Comparison of ENCODE assay signal across 17 cellular contexts in the genomic region with DNA sequence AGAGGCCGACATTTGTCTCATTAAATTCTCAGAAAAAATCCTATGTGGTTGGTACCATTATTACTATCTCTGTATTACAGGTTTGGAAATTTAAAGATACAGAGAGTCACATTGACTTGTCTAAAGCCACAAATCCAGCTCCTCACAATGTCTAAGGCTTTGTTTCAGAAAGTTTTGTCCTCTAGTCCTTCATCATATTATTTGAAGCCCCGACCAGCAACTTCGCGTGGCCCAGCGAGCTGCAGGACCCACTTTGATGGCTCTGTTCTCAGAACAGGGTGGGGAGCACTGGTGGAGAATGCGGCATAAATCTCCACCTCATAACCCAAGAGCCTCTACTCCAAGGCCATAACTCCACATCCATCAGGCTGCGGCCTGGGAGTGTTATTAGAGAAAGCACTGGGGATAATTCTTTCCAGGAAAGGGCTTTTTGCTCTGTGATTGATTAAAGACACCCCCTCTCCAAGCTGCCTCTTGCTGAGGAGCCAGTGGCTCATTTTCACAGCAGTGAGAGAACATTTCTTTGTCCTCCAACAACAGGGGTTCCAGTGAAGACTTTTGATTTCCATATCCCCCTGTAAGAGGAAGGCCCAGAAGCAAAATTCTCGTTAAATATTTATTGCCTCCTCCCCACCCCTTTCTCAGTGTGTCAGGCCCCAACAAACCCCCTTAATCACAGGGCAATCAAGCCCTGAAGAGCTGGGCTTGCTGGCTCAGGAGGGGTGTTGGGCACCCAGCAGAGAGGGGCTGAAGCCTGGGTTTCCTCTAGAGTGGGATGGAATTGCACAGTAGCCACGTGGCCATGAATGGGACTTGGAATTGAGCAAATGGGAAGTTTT.
DNase-seq lines count a peak whose midpoint lies in the region; ATAC-seq and TF ChIP-seq lines count a peak whose summit lies in the region.
"Had no signal": no experiment of that assay in that cellular context is flagged by ENCODE, and none has a peak within 500 bp of the region (broad histone marks: within the 10 kb centered on the region; RNA-seq: fewer than 3 reads in every experiment).

No MANE protein-coding gene starts in this region.

- H3K36me3 ChIP-seq in iPS-20b (ENCODE audit: insufficient read depth, low read depth, low read length): 0 out of 2 replicates have a peak, but pooled peaks cover under 1% of the 10 kb centered on the region
- no peaks in the 10 kb centered on the region for H3K36me3 ChIP-seq in neuronal stem cell (replicated peaks in 1 of 2; ENCODE audit: control insufficient read depth in 2 of 2, insufficient read depth in 2 of 2, low read length in 2 of 2)
- H3K36me3 ChIP-seq in Caco-2 (ENCODE audit: control insufficient read depth, insufficient read depth, low read length): no peaks in the 10 kb centered on the region
- H3K36me3 ChIP-seq: Peyer's patch had no signal

- no CpG with 5 or more reads among the region's 9 CpGs for WGBS in H9 (ENCODE audit: extremely low coverage, insufficient read length, low lambda C conversion rate)
- WGBS in neuronal stem cell (ENCODE audit: extremely low coverage in 2 of 2, insufficient read length in 2 of 2, insufficient replicate concordance in 1 of 2), 2 donors: no CpG with 5 or more reads among the region's 9 CpGs

- peak overlapping the region; percentile 86 to 87 for H3K4me3 Mint-ChIP-seq in H9
- H3K4me3 Mint-ChIP-seq in WTC11: peak overlapping the region; percentile 97
- H3K4me3 Mint-ChIP-seq in Caco-2 (ENCODE audit: unreplicated experiment): no peak overlapping the region

- H4K91ac ChIP-seq in H9 (ENCODE audit: insufficient read length, low read depth, low read length): no peak overlapping the region
- H4K91ac ChIP-seq in neuronal stem cell (ENCODE audit: low read depth, low read length, poor library complexity): no peak overlapping the region

- H3K23me2 ChIP-seq in H9 (ENCODE audit: insufficient read length, low read depth, low read length, poor library complexity, severe bottlenecking): no peaks in the 10 kb centered on the region

- H3K23ac ChIP-seq in H9 (ENCODE audit: insufficient read length, low read depth, low read length) (no peak overlapping the region), neuronal stem cell (ENCODE audit: low read depth, low read length, poor library complexity) (no peak overlapping the region)

- H3K4me1 ChIP-seq in H9 (ENCODE audit: insufficient read depth, low read length) (peaks cover 9% of the 10 kb centered on the region; the same call in 1 of the 2 replicates), iPS-20b (ENCODE audit: insufficient read depth, low read length) (peaks cover 16% of the 10 kb centered on the region), neuronal stem cell (ENCODE audit: control insufficient read depth in 2 of 2, insufficient read depth in 1 of 2, low read depth in 1 of 2, low read length in 2 of 2) (peaks cover 0 to 5% of the 10 kb centered on the region in 2 donors), Caco-2 (no peaks in the 10 kb centered on the region)
- H3K4me1 ChIP-seq: Peyer's patch had no signal

- H3K27me3 Mint-ChIP-seq in H9 (ENCODE audit: low read depth) (no peaks in the 10 kb centered on the region), WTC11 (ENCODE audit: low read depth) (peaks cover 2% of the 10 kb centered on the region), Caco-2 (ENCODE audit: insufficient read depth, unreplicated experiment) (peaks cover 21% of the 10 kb centered on the region)

- peak overlapping the region; percentile 52 for H3K27ac ChIP-seq in H9 (ENCODE audit: insufficient read length, low read depth, low read length)
- peak overlapping the region; percentile 80 for H3K27ac ChIP-seq in iPS-20b (ENCODE audit: low read length)
- H3K27ac ChIP-seq in neuronal stem cell (replicated peaks; ENCODE audit: low read length): no peak overlapping the region
- H3K27ac ChIP-seq: KMS-11, Peyer's patch had no signal

- BruUV-seq in Caco-2 (replicated peaks; lab: Mats Ljungman, UMichigan): no TSS peak

- no peaks in the 10 kb centered on the region for H3K9me3 ChIP-seq in H9 (ENCODE audit: control insufficient read depth, low read depth, low read length)
- H3K9me3 ChIP-seq in iPS-20b (ENCODE audit: insufficient read depth, low read depth, low read length): no peaks in the 10 kb centered on the region
- H3K9me3 ChIP-seq in neuronal stem cell (replicated peaks in 1 of 2; ENCODE audit: control insufficient read depth in 2 of 2, insufficient read depth in 1 of 2, low read depth in 1 of 2, low read length in 2 of 2): peaks cover 0 to 2% of the 10 kb centered on the region in 2 donors
- no peaks in the 10 kb centered on the region for H3K9me3 ChIP-seq in Caco-2
- H3K9me3 ChIP-seq: Peyer's patch had no signal

- H3K18ac ChIP-seq in H9 (ENCODE audit: insufficient read length, low read depth, low read length) (peak overlapping the region; percentile 45), neuronal stem cell (ENCODE audit: low read length) (peak overlapping the region; percentile 80)

- peak; percentile 64 for DNase-seq in H9
- peak; percentile 32 for DNase-seq in WTC11 (ENCODE audit: low spot score)
- DNase-seq in neuronal stem cell (ENCODE audit: low spot score): no peak
- DNase-seq in NCI-H1694 treated with DMSO at 0.1 percent for 48 hours (lab: John Stamatoyannopoulos, UW): no peak
- DNase-seq in Caco-2: no peak
- DNase-seq: EL, NCI-H1048, NCI-H1436 treated with DMSO at 0.1 percent for 48 hours, NCI-H2081 treated with DMSO at 0.1 percent for 48 hours, NCI-H226, NCI-H524 treated with DMSO at 0.1 percent for 48 hours, Peyer's patch, Right ventricle myocardium superior had no signal

- CTCF ChIA-PET in WTC11 (lab: Charles Lee): no interaction called here
- CTCF ChIA-PET in Caco-2 (lab: Charles Lee): no interaction called here

- ATAC-seq in WTC11 (peak; percentile 88), GM21423 (IDR thresholded peaks at IDR 0.05; ENCODE audit: unreplicated experiment) (no peak)
- ATAC-seq: HCT116 had no signal

- no peak overlapping the region for H3K56ac ChIP-seq in H9 (ENCODE audit: insufficient read length, low read depth, low read length)

- H3K27ac Mint-ChIP-seq in H9 (peak overlapping the region in 2 of 3 experiments; percentile 96 to 98; a peak in 6 of 7 replicates), WTC11 (peak overlapping the region; percentile 99), Caco-2 (ENCODE audit: unreplicated experiment) (no peak overlapping the region)

- H3K79me2 ChIP-seq in H9 (ENCODE audit: insufficient read depth, low read length): peaks cover 2% of the 10 kb centered on the region; the same call in 1 of the 2 replicates

- no peak overlapping the region for H2AK5ac ChIP-seq in H9 (ENCODE audit: insufficient read length, low read length)
- H2AK5ac ChIP-seq in neuronal stem cell (ENCODE audit: low read depth, low read length): no peak overlapping the region

- peaks cover 0 to 26% (median 24%) of the 10 kb centered on the region in 3 experiments; a peak in 5 of 7 replicates for H3K36me3 Mint-ChIP-seq in H9 (ENCODE audit: insufficient read depth in 1 of 3, low read depth in 3 of 3)
- peaks cover 48% of the 10 kb centered on the region for H3K36me3 Mint-ChIP-seq in WTC11
- no peaks in the 10 kb centered on the region for H3K36me3 Mint-ChIP-seq in Caco-2 (ENCODE audit: insufficient read depth, unreplicated experiment)

- H3T11ph ChIP-seq in H9 (ENCODE audit: low read length): no peak overlapping the region

- no peak overlapping the region for H4K5ac ChIP-seq in H9 (ENCODE audit: insufficient read length, low read depth, low read length)

- no peak overlapping the region for H3K9ac ChIP-seq in H9 (ENCODE audit: extremely low read depth, insufficient read length, low read length)
- peak overlapping the region; percentile 77 for H3K9ac ChIP-seq in iPS-20b (ENCODE audit: low read depth, low read length)
- no peak overlapping the region for H3K9ac ChIP-seq in neuronal stem cell (ENCODE audit: low read depth, low read length, poor library complexity)
- H3K9ac ChIP-seq: KMS-11 had no signal

- POLR2A ChIA-PET in WTC11 (lab: Charles Lee) (interaction anchor here (1.1 kb wide), 1 partner anchor 113 kb away, joined by 3 read pairs; the partner anchor contains the start of gene CDH11), Caco-2 (lab: Charles Lee) (no interaction called here)

- peak overlapping the region; percentile 6; the same call in 1 of the 2 replicates for H3K14ac ChIP-seq in H9 (ENCODE audit: insufficient read depth, low read length)
- H3K14ac ChIP-seq in neuronal stem cell (ENCODE audit: low read length): no peak overlapping the region

- H3K4me3 ChIP-seq in iPS-20b (ENCODE audit: low read length) (peak overlapping the region; percentile 84), neuronal stem cell (ENCODE audit: low read length in 2 of 2) (no peak overlapping the region), Caco-2 (ENCODE audit: low read depth, low read length) (no peak overlapping the region)
- H3K4me3 ChIP-seq: Peyer's patch had no signal

- no peak overlapping the region for H3K4me2 ChIP-seq in H9 (ENCODE audit: insufficient read depth, insufficient read length, low read length)
- H3K4me2 ChIP-seq in neuronal stem cell (ENCODE audit: insufficient read depth, low read length, poor library complexity, severe bottlenecking): no peak overlapping the region
- H3K4me2 ChIP-seq: KMS-11 had no signal

- H2AFZ ChIP-seq in H9 (ENCODE audit: low read length) (no peak overlapping the region), neuronal stem cell (ENCODE audit: low read length) (no peak overlapping the region)

- no peak overlapping the region for H2BK15ac ChIP-seq in H9 (ENCODE audit: low read depth, low read length)
- H2BK15ac ChIP-seq in neuronal stem cell (ENCODE audit: low read length): no peak overlapping the region

- no peak overlapping the region for H2BK5ac ChIP-seq in H9 (ENCODE audit: insufficient read length, low read length)
- H2BK5ac ChIP-seq in neuronal stem cell (ENCODE audit: low read length): no peak overlapping the region

- H3K4ac ChIP-seq in H9 (ENCODE audit: low read depth, low read length) (no peak overlapping the region; the same call in 1 of the 2 replicates), neuronal stem cell (ENCODE audit: low read length) (no peak overlapping the region)

- H3K79me1 ChIP-seq in H9 (ENCODE audit: insufficient read depth, low read depth, low read length, poor library complexity, severe bottlenecking) (no peaks in the 10 kb centered on the region), neuronal stem cell (ENCODE audit: low read depth, low read length) (no peaks in the 10 kb centered on the region)

- H3K9me3 Mint-ChIP-seq in H9 (peaks cover 0 to 6% of the 10 kb centered on the region in 2 experiments; a peak in 3 of 5 replicates), WTC11 (no peaks in the 10 kb centered on the region), Caco-2 (ENCODE audit: unreplicated experiment) (no peaks in the 10 kb centered on the region)

- no peak for TF ChIP-seq CTCF in H9 (conservative IDR thresholded peaks at IDR 0.05)
- no peak for TF ChIP-seq CTCF in WTC11 (IDR thresholded peaks at IDR 0.05)
- no peak for TF ChIP-seq CTCF in Caco-2 (IDR thresholded peaks at IDR 0.05; ENCODE audit: insufficient read depth in 1 of 2, low read depth in 1 of 2, low read length in 1 of 2, severe bottlenecking in 1 of 2, unreplicated experiment in 1 of 2)

- H3K4me1 Mint-ChIP-seq in H9: peaks cover 28 to 39% of the 10 kb centered on the region in 2 experiments
- peaks cover 37% of the 10 kb centered on the region for H3K4me1 Mint-ChIP-seq in WTC11
- H3K4me1 Mint-ChIP-seq in Caco-2 (ENCODE audit: low read depth, unreplicated experiment): no peaks in the 10 kb centered on the region

- H2BK120ac ChIP-seq in H9 (ENCODE audit: low read depth, low read length, poor library complexity, severe bottlenecking) (no peak overlapping the region), neuronal stem cell (ENCODE audit: low read depth, low read length) (no peak overlapping the region)

- H2BK20ac ChIP-seq in H9 (ENCODE audit: low read depth, low read length, poor library complexity, severe bottlenecking): no peak overlapping the region

- H3K27me3 ChIP-seq in H9 (ENCODE audit: insufficient read depth, low read length) (no peaks in the 10 kb centered on the region), iPS-20b (ENCODE audit: insufficient read depth, low read length) (peaks cover 4% of the 10 kb centered on the region; the same call in 1 of the 2 replicates), neuronal stem cell (ENCODE audit: control insufficient read depth in 3 of 3, insufficient read depth in 3 of 3, low read depth in 1 of 3, low read length in 3 of 3) (peaks cover 0 to 13% (median 0%) of the 10 kb centered on the region in 3 experiments), Caco-2 (replicated peaks; ENCODE audit: control insufficient read depth, insufficient read depth, low read length) (no peaks in the 10 kb centered on the region)
- H3K27me3 ChIP-seq: Peyer's patch had no signal

- intact Hi-C loops in Caco-2 (cut with micrococcal nuclease; ENCODE audit: unreplicated experiment): no loop called here

- no peaks in the 10 kb centered on the region for H4K20me1 ChIP-seq in H9 (ENCODE audit: control insufficient read depth, insufficient read depth, insufficient read length)

- H2BK12ac ChIP-seq in H9 (ENCODE audit: insufficient read length, low read depth, low read length) (peak overlapping the region; percentile 47), neuronal stem cell (ENCODE audit: low read length) (no peak overlapping the region)

- no peak overlapping the region for H4K8ac ChIP-seq in H9 (replicated peaks; ENCODE audit: insufficient read length, low read depth, low read length)
- no peak overlapping the region for H4K8ac ChIP-seq in neuronal stem cell (ENCODE audit: low read depth, low read length)

Comparison
In these comparisons a context has a peak if more than half of its experiments do, and no peak if none do; other contexts are left out.
1. DNase-seq: peak in H9 (single experiment) and WTC11 (single experiment); none in neuronal stem cell (single experiment), NCI-H1694 treated with DMSO at 0.1 percent for 48 hours (single experiment) and Caco-2 (0 of 2).